In genomic region chr1:26274801-26275425, GRCh38 we compare ENCODE assay signal across 7 cellular contexts. TPM values are rescaled to one million over a fixed set of nuclear protein-coding genes. Genes with fewer than 3 reads are reported as not detected.
A peak's percentile ranks its signal among the peaks of the same experiment; 100 is the strongest.
DNase-seq lines count a peak whose midpoint lies in the region; TF ChIP-seq lines count a peak whose summit lies in the region.

No MANE protein-coding gene starts in this region.

- H3K4me1 Mint-ChIP-seq in Caco-2 (ENCODE audit: low read depth, unreplicated experiment), result peaks cover 24% of the 10 kb centered on the region

- no peak overlapping the region for H3K4me3 Mint-ChIP-seq in Caco-2 (ENCODE audit: unreplicated experiment)

- no peak overlapping the region for H3K27ac Mint-ChIP-seq in Caco-2 (ENCODE audit: unreplicated experiment)

- H3K9ac ChIP-seq in skeletal muscle satellite cell (ENCODE audit: low read depth, low read length), result peak overlapping the region; percentile 28

- H3K4me1 ChIP-seq in HEK293 (ENCODE audit: control insufficient read depth, insufficient read depth, low read length), result 0 out of 2 replicates have a peak, but pooled peaks cover 3% of the 10 kb centered on the region
- peaks cover 55% of the 10 kb centered on the region for H3K4me1 ChIP-seq in skeletal muscle satellite cell (ENCODE audit: control insufficient read depth, insufficient read depth, low read length)
- peaks cover 44% of the 10 kb centered on the region for H3K4me1 ChIP-seq in effector memory CD4-positive, alpha-beta T cell (ENCODE audit: control insufficient read depth, insufficient read depth, low read length, poor library complexity, severe bottlenecking)
- peaks cover 41% of the 10 kb centered on the region for H3K4me1 ChIP-seq in Caco-2

- H3K36me3 Mint-ChIP-seq in Caco-2 (ENCODE audit: insufficient read depth, unreplicated experiment), result peaks cover 62% of the 10 kb centered on the region

- POLR2A ChIA-PET in HEK293 (lab: Yijun Ruan, JAX) (interaction anchor here (0.7 to 1.0 kb wide), 2 partner anchors 41 to 615 kb away, joined by 3 read pairs; partner anchors contain the start of genes CEP85 and GPN2), Caco-2 (lab: Charles Lee) (no interaction called here)

- H3K36me3 ChIP-seq in HEK293 (ENCODE audit: control insufficient read depth in 2 of 2, insufficient read depth in 1 of 2, low read length in 2 of 2), result peaks cover 15 to 81% of the 10 kb centered on the region in 2 experiments; a peak in 2 of 3 replicates
- H3K36me3 ChIP-seq in skeletal muscle satellite cell (ENCODE audit: insufficient read depth, low read length), result peaks cover 38% of the 10 kb centered on the region
- H3K36me3 ChIP-seq in effector memory CD4-positive, alpha-beta T cell (ENCODE audit: control insufficient read depth, insufficient read depth, low read length), result peaks cover 24% of the 10 kb centered on the region
- peaks cover 4% of the 10 kb centered on the region for H3K36me3 ChIP-seq in Caco-2 (ENCODE audit: control insufficient read depth, insufficient read depth, low read length)

- H3K27me3 ChIP-seq in dorsolateral prefrontal cortex (no peaks in the 10 kb centered on the region), skeletal muscle satellite cell (ENCODE audit: control insufficient read depth, insufficient read depth, low read length) (no peaks in the 10 kb centered on the region), Caco-2 (replicated peaks; ENCODE audit: control insufficient read depth, insufficient read depth, low read length) (no peaks in the 10 kb centered on the region)
- no peaks in the 10 kb centered on the region for H3K27me3 ChIP-seq in effector memory CD4-positive, alpha-beta T cell (replicated peaks; ENCODE audit: control insufficient read depth, insufficient read depth, low read length, poor library complexity, severe bottlenecking)

- DNase-seq in SIG-M5 treated with dmso at 0.1 percent for 504 hours (lab: John Stamatoyannopoulos, UW; ENCODE audit: unreplicated experiment), result peak; percentile 91
- DNase-seq in dorsolateral prefrontal cortex, result no peak
- DNase-seq in NCI-H187 (lab: John Stamatoyannopoulos, UW), result no peak
- DNase-seq in effector memory CD4-positive, alpha-beta T cell, result no peak
- DNase-seq in Caco-2, result no peak

- no peak overlapping the region for H3K4me2 ChIP-seq in skeletal muscle satellite cell (ENCODE audit: low read length)

- TF ChIP-seq CTCF in HEK293 (tag by site-specific recombination; IDR thresholded peaks at IDR 0.05) (no peak), dorsolateral prefrontal cortex (IDR thresholded peaks at IDR 0.05 in 54 of 56, conservative IDR thresholded peaks at IDR 0.05 in 2 of 56; ENCODE audit: low read depth in 1 of 56, partially characterized antibody in 56 of 56) (no peak), Caco-2 (IDR thresholded peaks at IDR 0.05; ENCODE audit: insufficient read depth in 1 of 2, low read depth in 1 of 2, low read length in 1 of 2, severe bottlenecking in 1 of 2, unreplicated experiment in 1 of 2) (no peak)

- H3K9me3 ChIP-seq in HEK293 (ENCODE audit: control insufficient read depth, insufficient read depth, low read depth, low read length) (no peaks in the 10 kb centered on the region), skeletal muscle satellite cell (replicated peaks; ENCODE audit: low read length) (no peaks in the 10 kb centered on the region), Caco-2 (no peaks in the 10 kb centered on the region)
- H3K9me3 ChIP-seq in effector memory CD4-positive, alpha-beta T cell (ENCODE audit: control insufficient read depth, low read length), result no peaks in the 10 kb centered on the region

- CTCF ChIA-PET in HEK293 (lab: Yijun Ruan, JAX) (interaction anchor here (0.6 to 5.1 kb wide), 26 partner anchors 10 to 240 kb away, joined by 3 to 50 read pairs (median 5); partner anchors contain the start of genes CD52, UBXN11 and ZNF593), Caco-2 (lab: Charles Lee) (interaction anchor here (1.0 to 2.4 kb wide), 4 partner anchors 97 to 157 kb away, joined by 3 to 8 read pairs (median 4); partner anchors contain the start of genes CNKSR1 and DHDDS)

- no peaks in the 10 kb centered on the region for H3K27me3 Mint-ChIP-seq in Caco-2 (ENCODE audit: insufficient read depth, unreplicated experiment)

- no peaks in the 10 kb centered on the region for H3K9me3 Mint-ChIP-seq in Caco-2 (ENCODE audit: unreplicated experiment)

- no TSS peak for BruUV-seq in Caco-2 (replicated peaks; lab: Mats Ljungman, UMichigan)

- H3K27ac ChIP-seq in HEK293 (ENCODE audit: extremely low read depth, low read depth, low read length) (no peak overlapping the region), dorsolateral prefrontal cortex (peak overlapping the region in 53 of 59 donors; percentile 8 to 97 (median 83))
- no peak overlapping the region for H3K27ac ChIP-seq in effector memory CD4-positive, alpha-beta T cell (ENCODE audit: insufficient read depth, low read length, poor library complexity, severe bottlenecking)

- intact Hi-C loops in dorsolateral prefrontal cortex (cut with DNase I) (loop anchor here in 1 of 2 donors (5.0 kb wide), 1 partner anchor 108 kb away; the partner anchor contains the start of genes C1orf232 and ZNF593), Caco-2 (cut with micrococcal nuclease; ENCODE audit: unreplicated experiment) (loop anchor here (1.0 kb wide), 1 partner anchor 46 kb away; no protein-coding TSS in a partner anchor)

- H3K4me3 ChIP-seq in HEK293 (ENCODE audit: low read depth, low read length), result no peak overlapping the region
- H3K4me3 ChIP-seq in dorsolateral prefrontal cortex, result no peak overlapping the region
- H3K4me3 ChIP-seq in skeletal muscle satellite cell (ENCODE audit: low read length), result no peak overlapping the region
- H3K4me3 ChIP-seq in effector memory CD4-positive, alpha-beta T cell (ENCODE audit: insufficient read depth, low read depth, low read length, poor library complexity, severe bottlenecking), result no peak overlapping the region
- H3K4me3 ChIP-seq in Caco-2 (ENCODE audit: low read depth, low read length), result no peak overlapping the region

TF ChIP-seq in HEK293, 187 proteins besides CTCF, POLR2A, EP300 and RAD21:
- TF ChIP-seq SP7 (tag by site-specific recombination; IDR thresholded peaks at IDR 0.05) (peak; percentile 44; the same call in 1 of the 2 replicates), ZNF473 (tag by site-specific recombination; IDR thresholded peaks at IDR 0.05) (no peak), ZNF777 (tag by site-specific recombination; IDR thresholded peaks at IDR 0.05; ENCODE audit: borderline replicate concordance) (no peak), ZNF629 (tag by site-specific recombination; IDR thresholded peaks at IDR 0.05) (no peak), ELK4 (IDR thresholded peaks at IDR 0.05; ENCODE audit: borderline replicate concordance, low read depth, low read length) (no peak), ZNF488 (tag by site-specific recombination; IDR thresholded peaks at IDR 0.05) (no peak)
- TF ChIP-seq, protein P1, sequence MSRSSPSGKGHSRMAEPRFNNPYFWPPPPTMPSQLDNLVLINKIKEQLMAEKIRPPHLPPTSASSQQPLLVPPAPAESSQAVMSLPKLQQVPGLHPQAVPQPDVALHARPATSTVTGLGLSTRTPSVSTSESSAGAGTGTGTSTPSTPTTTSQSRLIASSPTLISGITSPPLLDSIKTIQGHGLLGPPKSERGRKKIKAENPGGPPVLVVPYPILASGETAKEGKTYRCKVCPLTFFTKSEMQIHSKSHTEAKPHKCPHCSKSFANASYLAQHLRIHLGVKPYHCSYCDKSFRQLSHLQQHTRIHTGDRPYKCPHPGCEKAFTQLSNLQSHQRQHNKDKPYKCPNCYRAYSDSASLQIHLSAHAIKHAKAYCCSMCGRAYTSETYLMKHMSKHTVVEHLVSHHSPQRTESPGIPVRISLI (tag by site-specific recombination; IDR thresholded peaks at IDR 0.05), result 0 out of 2 replicates have a peak, but pooled peaks have one; percentile 31

RNA-seq across cellular contexts. Expression of gene SH3BGRL3, which starts 5.0 kb away (rescaled TPM):
- total RNA-seq in dorsolateral prefrontal cortex (100 to 1,000 TPM in 13 of 120 experiments, 10 to 100 TPM in 107; 50.9 to 144 (median 80.6) TPM), Caco-2 (2022) (73.4 and 74.3 TPM in 2 replicates)
- 36.2 and 43.2 TPM in 2 replicates for total RNA-seq in skeletal muscle satellite cell (2012; rRNA removed)

RNA-seq across cellular contexts. Expression of gene UBXN11, which starts 31.5 kb away (rescaled TPM):
- total RNA-seq in dorsolateral prefrontal cortex, result 10 to 100 TPM; 17.6 to 43.2 (median 31.5) TPM
- total RNA-seq in skeletal muscle satellite cell (2012; rRNA removed), result 2.8 TPM in 2 replicates
- total RNA-seq in Caco-2 (2022), result 12.5 TPM in 2 replicates

RNA-seq across cellular contexts. Expression of gene CEP85, which starts 40.9 kb away (rescaled TPM):
- 10 to 100 TPM; 11.3 to 55.4 (median 22.9) TPM for total RNA-seq in dorsolateral prefrontal cortex
- total RNA-seq in skeletal muscle satellite cell (2012; rRNA removed), result 6.3 and 8.3 TPM in 2 replicates
- total RNA-seq in Caco-2 (2022), result 19.7 and 22.4 TPM in 2 replicates

RNA-seq across cellular contexts. Expression of gene CD52, which starts 42.8 kb away (rescaled TPM):
- total RNA-seq in dorsolateral prefrontal cortex (10 to 100 TPM in 2 of 120 experiments, 1 to 10 TPM in 109, not detected in 9; 1.1 to 20.8 (median 2.9) TPM), Caco-2 (2022) (not detected in 2 replicates)
- total RNA-seq in skeletal muscle satellite cell (2012; rRNA removed), result not detected in 2 replicates

Comparison
In these comparisons a context has a peak if more than half of its experiments do, and no peak if none do; other contexts are left out.
1. H3K27ac ChIP-seq: peak in dorsolateral prefrontal cortex (53 of 59); none in HEK293 (single experiment) and effector memory CD4-positive, alpha-beta T cell (single experiment).